12 cellular contexts compared by ENCODE assay signal in the genomic region with DNA sequence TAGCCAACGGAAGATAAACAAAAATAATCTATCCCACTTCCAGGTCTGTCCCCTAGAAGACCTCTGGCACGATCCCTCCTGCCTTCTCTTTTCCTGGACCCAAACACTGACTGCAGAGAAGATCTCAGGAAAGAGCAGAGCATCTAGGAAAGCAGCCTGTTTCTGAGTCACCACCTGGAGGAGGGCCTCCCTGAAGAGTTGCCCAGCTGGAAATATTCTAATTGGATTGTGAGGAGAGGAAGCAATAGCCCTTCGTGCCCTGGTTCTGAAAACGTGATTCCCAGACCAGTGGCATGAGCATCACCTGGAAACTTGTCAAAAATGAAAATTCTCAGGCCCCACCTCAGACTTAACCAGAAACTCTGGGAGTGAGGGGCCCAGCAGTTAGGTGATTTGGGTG.
A peak's percentile ranks its signal among the peaks of the same experiment; 100 is the strongest.
DNase-seq lines count a peak whose midpoint lies in the region; ATAC-seq and TF ChIP-seq lines count a peak whose summit lies in the region.
"Had no signal": no experiment of that assay in that cellular context is flagged by ENCODE, and none has a peak within 500 bp of the region (broad histone marks: within the 10 kb centered on the region; RNA-seq: fewer than 3 reads in every experiment).

No MANE protein-coding gene starts in this region.

- intact Hi-C loops in posterior cingulate gyrus (cut with DNase I), result no loop called here

- H3K4me3 ChIP-seq in cardiac fibroblast (replicated peaks in 1 of 2; ENCODE audit: low read depth in 2 of 2, low read length in 2 of 2) (no peak overlapping the region), lung (no peak overlapping the region)
- H3K4me3 ChIP-seq: GM12878 had no signal

- in situ Hi-C loops in ACHN (cut with HindIII; ENCODE audit: low pct_ligation_motif_present, low pct_unique_long_range_greater_than_20kb, low sequenced_read_pairs), result no loop called here

- no peaks in the 10 kb centered on the region for H3K27me3 ChIP-seq in lung (ENCODE audit: control insufficient read depth, insufficient read depth)

- no peak for TF ChIP-seq CTCF in cardiac fibroblast (IDR thresholded peaks at IDR 0.05; ENCODE audit: low read depth, low read length)
- no peak for TF ChIP-seq CTCF in lung (IDR thresholded peaks at IDR 0.05; ENCODE audit: control extremely low read depth, extremely low read depth)

- H3K4me1 ChIP-seq in lung (ENCODE audit: control insufficient read depth in 2 of 2, insufficient read depth in 2 of 2, low read length in 2 of 2), result peaks cover 0 to 2% of the 10 kb centered on the region in 2 donors
- H3K4me1 ChIP-seq: Caco-2 had no signal

- H3K9me3 ChIP-seq in lung (ENCODE audit: control insufficient read depth in 2 of 2, insufficient read depth in 1 of 2, low read length in 1 of 2), result no peaks in the 10 kb centered on the region
- H3K9me3 ChIP-seq: Caco-2 had no signal

- 42 to 69% methylated on average over 4 of the region's 4 CpGs for WGBS in lung, 2 donors

- no peaks in the 10 kb centered on the region for H3K36me3 ChIP-seq in lung (ENCODE audit: control insufficient read depth in 2 of 2, insufficient read depth in 2 of 2, low read length in 2 of 2)

- peak; percentile 53 for DNase-seq in ELR (ENCODE audit: low read depth)
- peak; percentile 58 for DNase-seq in NCI-H2196 (lab: John Stamatoyannopoulos, UW; ENCODE audit: unreplicated experiment)
- DNase-seq in cardiac fibroblast (ENCODE audit: low read depth in 2 of 2), result peak; percentile 39 to 53
- peak; percentile 17 for DNase-seq in lung (ENCODE audit: low spot score)
- no peak for DNase-seq in DMS 273 (lab: John Stamatoyannopoulos, UW; ENCODE audit: unreplicated experiment)
- no peak for DNase-seq in effector CD4-positive, alpha-beta T cell
- no peak for DNase-seq in posterior cingulate gyrus
- DNase-seq in ACHN, result no peak
- DNase-seq: activated gamma-delta T cell treated with Interleukin-2 at 50 U/mL for 16 hours; Caco-2; stimulated activated CD4-positive, alpha-beta T cell treated with anti-CD3 and anti-CD28 coated beads, Interleukin-4, amount 100 ng/mL, for 24 hours had no signal

- no peak overlapping the region for H3K27ac ChIP-seq in lung (ENCODE audit: low read depth in 1 of 2, low read length in 1 of 2)

- ATAC-seq in lung (ENCODE audit: insufficient read depth, low FRiP score), result no peak
- ATAC-seq: GM12878 had no signal

Comparison
In these comparisons a context has a peak if more than half of its experiments do, and no peak if none do; other contexts are left out.
1. DNase-seq: peak in ELR (single experiment), NCI-H2196 (single experiment), cardiac fibroblast (2 of 2) and lung (single experiment); none in DMS 273 (single experiment), effector CD4-positive, alpha-beta T cell (single experiment), posterior cingulate gyrus (0 of 10) and ACHN (single experiment).